Comparison of ENCODE assay signal across 24 cellular contexts in the genomic region with DNA sequence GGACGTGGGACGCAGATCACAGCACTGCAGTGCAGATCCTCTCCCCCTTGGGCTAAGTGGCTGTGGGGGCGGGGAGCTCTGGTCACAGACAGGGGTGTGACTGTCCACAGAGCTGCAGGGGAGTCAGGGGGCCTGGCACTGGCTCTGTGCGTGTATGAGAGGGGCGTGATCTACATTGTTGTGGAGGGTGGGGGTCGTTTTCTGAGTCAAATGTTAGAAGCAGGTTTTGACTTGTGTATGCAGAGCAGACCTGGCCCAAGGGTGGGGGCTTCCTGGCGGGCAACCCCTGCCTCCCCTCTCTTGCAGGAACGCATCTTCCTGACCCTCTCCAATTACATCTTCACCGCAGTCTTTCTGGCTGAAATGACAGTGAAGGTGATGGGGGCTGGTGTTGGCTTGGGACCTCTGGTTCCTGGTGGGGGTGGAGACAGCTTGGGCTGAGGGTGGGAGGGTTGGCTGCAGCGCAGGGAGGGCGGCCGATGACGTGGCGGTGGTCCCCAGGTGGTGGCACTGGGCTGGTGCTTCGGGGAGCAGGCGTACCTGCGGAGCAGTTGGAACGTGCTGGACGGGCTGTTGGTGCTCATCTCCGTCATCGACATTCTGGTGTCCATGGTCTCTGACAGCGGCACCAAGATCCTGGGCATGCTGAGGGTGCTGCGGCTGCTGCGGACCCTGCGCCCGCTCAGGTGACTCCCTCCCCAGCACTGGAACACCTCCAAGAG. TPM values are rescaled to one million over a fixed set of nuclear protein-coding genes. Genes with fewer than 3 reads are reported as not detected.
"Had no signal": no experiment of that assay in that cellular context is flagged by ENCODE, and none has a peak within 500 bp of the region (broad histone marks: within the 10 kb centered on the region; RNA-seq: fewer than 3 reads in every experiment).

No MANE protein-coding gene starts in this region.

- H3K4me3 Mint-ChIP-seq: activated B cell treated with CpG ODN at 0.5 μM for 24 hours; activated CD4-positive, alpha-beta T cell treated with anti-CD3 and anti-CD28 coated beads, Interleukin-2, amount 10 ng/mL, durations not matched to agents 24 days and 14 days; activated CD8-positive, alpha-beta memory T cell treated with anti-CD3 and anti-CD28 coated beads, Interleukin-2, amount 10 ng/mL, durations not matched to agents 7 days and 5 days; activated naive CD8-positive, alpha-beta T cell treated with anti-CD3 and anti-CD28 coated beads, Interleukin-2, amount 50 U/mL, for 24 hours; activated T-cell treated with anti-CD3 and anti-CD28 coated beads, Interleukin-2, amount 50 U/mL, for 24 hours; T-helper 17 cell had no signal

- H3K4me1 ChIP-seq: SJSA1 had no signal

- FAIRE-seq: RCC 7860 had no signal

- H3K9me3 Mint-ChIP-seq: activated B cell treated with CpG ODN at 0.5 μM for 24 hours; activated CD4-positive, alpha-beta T cell treated with anti-CD3 and anti-CD28 coated beads, Interleukin-2, amount 10 ng/mL, durations not matched to agents 24 days and 14 days; activated naive CD4-positive, alpha-beta T cell treated with anti-CD3 and anti-CD28 coated beads, Interleukin-2, amount 50 U/mL, for 72 hours; activated naive CD8-positive, alpha-beta T cell treated with anti-CD3 and anti-CD28 coated beads, Interleukin-2, amount 50 U/mL, for 24 hours; activated T-cell treated with anti-CD3 and anti-CD28 coated beads, Interleukin-2, amount 50 U/mL, for 24 hours had no signal

- H3K36me3 Mint-ChIP-seq: activated CD8-positive, alpha-beta memory T cell treated with anti-CD3 and anti-CD28 coated beads, Interleukin-2, amount 10 ng/mL, durations not matched to agents 7 days and 5 days; activated naive CD4-positive, alpha-beta T cell treated with anti-CD3 and anti-CD28 coated beads, Interleukin-2, amount 50 U/mL, for 72 hours had no signal

- H3K9me3 ChIP-seq: ascending aorta, SJSA1 had no signal

- H3K4me1 Mint-ChIP-seq: activated CD4-positive, alpha-beta T cell treated with anti-CD3 and anti-CD28 coated beads, Interleukin-2, amount 10 ng/mL, durations not matched to agents 24 days and 14 days; activated CD8-positive, alpha-beta memory T cell treated with anti-CD3 and anti-CD28 coated beads, Interleukin-2, amount 10 ng/mL, durations not matched to agents 7 days and 5 days; activated naive CD8-positive, alpha-beta T cell treated with anti-CD3 and anti-CD28 coated beads, Interleukin-2, amount 50 U/mL, for 24 hours had no signal

- H3K36me3 ChIP-seq: ascending aorta, brain microvascular endothelial cell, cardiac muscle cell, SJSA1 had no signal

- H3K27me3 ChIP-seq: ascending aorta, cardiac muscle cell had no signal

- ATAC-seq: T-helper 17 cell had no signal

- H3K27ac Mint-ChIP-seq: activated B cell treated with CpG ODN at 0.5 μM for 24 hours; activated CD4-positive, alpha-beta T cell treated with anti-CD3 and anti-CD28 coated beads, Interleukin-2, amount 10 ng/mL, durations not matched to agents 24 days and 14 days; activated CD8-positive, alpha-beta memory T cell treated with anti-CD3 and anti-CD28 coated beads, Interleukin-2, amount 10 ng/mL, durations not matched to agents 7 days and 5 days; activated naive CD8-positive, alpha-beta T cell treated with anti-CD3 and anti-CD28 coated beads, Interleukin-2, amount 50 U/mL, for 24 hours; activated T-cell treated with anti-CD3 and anti-CD28 coated beads, Interleukin-2, amount 50 U/mL, for 24 hours; T-helper 17 cell had no signal

- H3K27ac ChIP-seq: ascending aorta, brain microvascular endothelial cell, cardiac muscle cell, SJSA1 had no signal

- H3K4me3 ChIP-seq: ascending aorta, cardiac muscle cell, SJSA1 had no signal

- DNase-seq: activated B cell treated with CpG ODN at 0.5 μM for 24 hours; activated CD4-positive, alpha-beta T cell treated with anti-CD3 and anti-CD28 coated beads for 1 hour; activated CD4-positive, alpha-beta T cell treated with anti-CD3 and anti-CD28 coated beads, Interleukin-2, amount 10 ng/mL, durations not matched to agents 24 days and 14 days; activated CD4-positive, alpha-beta T cell treated with anti-CD3 and anti-CD28 coated beads, Interleukin-2, amount 50 U/mL, for 48 hours; activated CD8-positive, alpha-beta memory T cell treated with anti-CD3 and anti-CD28 coated beads, Interleukin-2, amount 10 ng/mL, durations not matched to agents 7 days and 5 days; activated effector memory CD4-positive, alpha-beta T cell treated with anti-CD3 and anti-CD28 coated beads, Interleukin-2, amount 50 U/mL, for 16 hours; activated naive CD4-positive, alpha-beta T cell treated with Interleukin-2 at 50 U/mL for 16 hours; activated naive CD8-positive, alpha-beta T cell treated with anti-CD3 and anti-CD28 coated beads, Interleukin-2, amount 50 U/mL, for 24 hours; activated T-cell treated with anti-CD3 and anti-CD28 coated beads, Interleukin-2, amount 50 U/mL, for 24 hours; amniotic stem cell; brain microvascular endothelial cell; KG1; NCI-H1092; NCI-H1694 treated with DMSO at 0.1 percent for 48 hours; NCI-H446 treated with DMSO at 0.1 percent for 48 hours; NCI-H524 treated with DMSO at 0.1 percent for 48 hours; PC-3; T-helper 17 cell; T-helper 9 cell had no signal

RNA-seq across cellular contexts. Expression of a gene that starts 32.0 kb away (rescaled TPM):
- total RNA-seq: activated CD4-positive, alpha-beta T cell treated with anti-CD3 and anti-CD28 coated beads, Interleukin-2, amount 10 ng/mL, durations not matched to agents 24 days and 14 days; activated CD8-positive, alpha-beta memory T cell treated with anti-CD3 and anti-CD28 coated beads, Interleukin-2, amount 10 ng/mL, durations not matched to agents 7 days and 5 days; activated naive CD4-positive, alpha-beta T cell treated with anti-CD3 and anti-CD28 coated beads, Interleukin-2, amount 50 U/mL, for 72 hours; cardiac muscle cell had no signal

RNA-seq across cellular contexts. Expression of a gene that starts 42.2 kb away (rescaled TPM):
- total RNA-seq: activated CD8-positive, alpha-beta memory T cell treated with anti-CD3 and anti-CD28 coated beads, Interleukin-2, amount 10 ng/mL, durations not matched to agents 7 days and 5 days had no signal
